Comparison of ENCODE assay signal across 10 cellular contexts in the genomic region with DNA sequence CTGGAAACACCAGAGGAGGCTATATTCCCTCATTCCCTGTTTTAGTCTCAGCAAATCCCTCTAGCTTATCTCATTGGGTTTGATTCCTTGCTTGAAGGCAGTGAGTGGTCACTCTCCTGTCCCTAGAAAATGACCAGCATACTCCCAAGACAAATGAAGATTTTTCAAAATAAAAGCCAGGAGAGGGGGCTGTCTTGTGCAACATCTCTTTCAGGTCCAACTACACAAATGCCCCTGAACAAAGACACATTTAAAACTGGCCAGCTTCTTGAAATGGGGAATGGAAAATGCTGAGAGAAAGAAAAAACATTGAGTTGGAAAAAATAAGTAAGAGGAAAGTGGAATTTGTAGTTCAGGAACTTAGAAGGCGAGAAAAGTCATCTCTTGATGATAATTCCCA.
"Had no signal": no experiment of that assay in that cellular context is flagged by ENCODE, and none has a peak within 500 bp of the region (broad histone marks: within the 10 kb centered on the region; RNA-seq: fewer than 3 reads in every experiment).

No MANE protein-coding gene starts in this region.

- H3K36me3 ChIP-seq: HAP-1 had no signal

- FAIRE-seq: H1, H54 had no signal

- ATAC-seq: HCT116 had no signal

- H3K4me3 ChIP-seq: GM23248, HAP-1 had no signal

- H3K9ac ChIP-seq: GM23248 had no signal

- DNase-seq: GM23248, GOT3, H7, H9, HCEC 1CT, HFFc6 had no signal

- H3K9me3 ChIP-seq: HAP-1 had no signal

- H2AFZ ChIP-seq: GM23248 had no signal

- H3K4me3 Mint-ChIP-seq: H9, HFFc6 had no signal

- H3K27ac Mint-ChIP-seq: H9, HFFc6 had no signal

- H3K27ac ChIP-seq: GM23248 had no signal
